In genomic region chr3:126654571-126655393, GRCh38 we compare ENCODE assay signal across 8 cellular contexts. TPM values are rescaled to one million over a fixed set of nuclear protein-coding genes. Genes with fewer than 3 reads are reported as not detected.
DNase-seq lines count a peak whose midpoint lies in the region; ATAC-seq and TF ChIP-seq lines count a peak whose summit lies in the region.

TSS of gene TXNRD3 (minus strand) at chr3:126655124.

- TF ChIP-seq CTCF in kidney epithelial cell (IDR thresholded peaks at IDR 0.05; ENCODE audit: insufficient read depth, low read length, poor library complexity, severe bottlenecking): no peak

- H3K27me3 Mint-ChIP-seq in activated CD4-positive, alpha-beta T cell treated with anti-CD3 and anti-CD28 coated beads for 36 hours: peaks cover 5% of the 10 kb centered on the region

- no peaks in the 10 kb centered on the region for H3K36me3 ChIP-seq in kidney epithelial cell (ENCODE audit: control insufficient read depth, insufficient read depth, low read length)

- CTCF ChIA-PET in activated CD4-positive, alpha-beta T cell treated with anti-CD3 and anti-CD28 coated beads for 36 hours (lab: Charles Lee): interaction anchor here (0.7 kb wide), 2 partner anchors 28 to 965 kb away, joined by 3 read pairs; no protein-coding TSS in a partner anchor

- H3K9me3 Mint-ChIP-seq in activated CD4-positive, alpha-beta T cell treated with anti-CD3 and anti-CD28 coated beads for 36 hours (ENCODE audit: low read depth): no peaks in the 10 kb centered on the region

- H3K36me3 Mint-ChIP-seq in activated CD4-positive, alpha-beta T cell treated with anti-CD3 and anti-CD28 coated beads for 36 hours (ENCODE audit: low read depth): peaks cover 3% of the 10 kb centered on the region

- ATAC-seq in activated CD4-positive, alpha-beta T cell treated with anti-CD3 and anti-CD28 coated beads for 36 hours: peak; percentile 95
- ATAC-seq in HG03175 (IDR thresholded peaks at IDR 0.05; ENCODE audit: unreplicated experiment): no peak

- H3K4me3 Mint-ChIP-seq in activated CD4-positive, alpha-beta T cell treated with anti-CD3 and anti-CD28 coated beads for 36 hours: peak within 1 kb of the TSS; percentile 74

- POLR2A ChIA-PET in activated CD4-positive, alpha-beta T cell treated with anti-CD3 and anti-CD28 coated beads for 36 hours (lab: Charles Lee): no interaction called here

- H3K27ac Mint-ChIP-seq in activated CD4-positive, alpha-beta T cell treated with anti-CD3 and anti-CD28 coated beads for 36 hours: peak within 1 kb of the TSS; percentile 60

- peaks cover 6% of the 10 kb centered on the region for H3K4me1 Mint-ChIP-seq in activated CD4-positive, alpha-beta T cell treated with anti-CD3 and anti-CD28 coated beads for 36 hours

- peak within 1 kb of the TSS; percentile 56 for H3K4me3 ChIP-seq in kidney epithelial cell (ENCODE audit: low read depth, low read length)

- peak; percentile 96 for DNase-seq in GM03348 (ENCODE audit: low spot score)
- DNase-seq in NCI-H2029 treated with DMSO at 0.1 percent for 48 hours (lab: John Stamatoyannopoulos, UW): peak; percentile 37
- peak; percentile 87 for DNase-seq in activated CD4-positive, alpha-beta T cell treated with anti-CD3 and anti-CD28 coated beads for 36 hours
- peak; percentile 92 for DNase-seq in cerebellum (ENCODE audit: low spot score)
- peak; percentile 16 for DNase-seq in kidney epithelial cell (ENCODE audit: low read depth)
- peak; percentile 55 to 73 (median 69) for DNase-seq in stimulated activated CD4-positive, alpha-beta T cell treated with anti-CD3 and anti-CD28 coated beads, Interleukin-12 subunit alpha, Interleukin-12 subunit beta, amount 100 ng/mL, for 48 hours (ENCODE audit: low read depth in 2 of 3, low spot score in 1 of 3)
- DNase-seq in GM19240 (ENCODE audit: insufficient read length, low spot score): no peak

- H3K27me3 ChIP-seq in kidney epithelial cell (ENCODE audit: control insufficient read depth, insufficient read depth, low read length): peaks cover 6% of the 10 kb centered on the region

- intact Hi-C loops in activated CD4-positive, alpha-beta T cell treated with anti-CD3 and anti-CD28 coated beads for 36 hours (cut with DNase I, micrococcal nuclease): loop anchor here in 1 of 2 experiments (1.0 kb wide), 3 partner anchors 50 to 328 kb away; partner anchors contain the start of genes CHCHD6 and ZXDC

RNA-seq across cellular contexts. Expression of gene TXNRD3, which starts in this region (rescaled TPM):
- total RNA-seq in activated CD4-positive, alpha-beta T cell treated with anti-CD3 and anti-CD28 coated beads for 36 hours: 1 to 10 TPM; 2.5 to 3.5 TPM
- total RNA-seq in cerebellum (13.2 TPM), kidney epithelial cell (5.5 and 6.2 TPM in 2 replicates)
